In the genomic region with DNA sequence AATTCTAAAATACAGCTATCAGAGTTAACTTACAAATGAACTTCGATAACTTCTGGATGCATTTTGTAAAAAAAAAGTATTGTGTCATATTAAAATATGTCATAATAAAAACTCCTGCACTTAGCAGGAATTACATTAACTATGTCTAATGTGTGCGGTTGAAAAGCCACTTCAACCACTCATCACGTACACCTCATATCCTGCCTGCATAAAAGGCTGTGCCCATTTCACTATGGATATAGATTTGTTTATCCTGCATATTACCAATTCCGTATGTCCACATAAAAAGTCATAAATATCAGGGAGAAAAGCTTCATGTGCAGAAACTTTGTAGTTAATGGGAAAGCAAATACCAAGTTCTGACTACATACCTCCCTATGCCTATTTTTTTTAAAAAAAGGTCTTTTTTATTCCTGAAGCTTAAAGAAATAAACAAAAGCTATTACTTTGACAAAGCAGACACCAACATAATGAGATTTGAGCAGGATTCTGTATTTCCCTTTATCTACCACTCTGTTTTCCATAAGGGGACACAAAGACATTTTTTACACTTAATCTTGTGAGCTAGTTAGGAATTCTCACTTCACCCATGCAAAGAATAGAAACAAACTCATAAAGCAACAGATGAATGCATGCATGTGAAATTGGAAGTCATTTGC, we compare ENCODE assay signal across 23 cellular contexts.
"Had no signal": no experiment of that assay in that cellular context is flagged by ENCODE, and none has a peak within 500 bp of the region (broad histone marks: within the 10 kb centered on the region; RNA-seq: fewer than 3 reads in every experiment).

No MANE protein-coding gene starts in this region.

- H3K4me3 ChIP-seq: adrenal gland, ascending aorta, left lung, sigmoid colon, smooth muscle cell, vagina had no signal

- H3K27ac ChIP-seq: adrenal gland, ascending aorta, brain microvascular endothelial cell, left lung, sigmoid colon, vagina had no signal

- H3K27ac Mint-ChIP-seq: activated naive CD8-positive, alpha-beta T cell; activated T-helper 2 cell treated with anti-CD3 and anti-CD28 coated beads, Interferon-gamma antibody, Interleukin-2, Interleukin-4, amounts not matched to agents 10 μg/mL and 5 μg/mL and 100 μg/mL, durations not matched to agents 14 hours and 24 hours and 36 hours; naive thymus-derived CD8-positive, alpha-beta T cell; progenitor cell of endocrine pancreas; stimulated activated naive B cell treated with anti-CD40 and anti-IgM and Interleukin-4, amounts not matched to agents 10 μg/mL and 1 μg/mL and 100 μg/mL, for 72 hours; type B pancreatic cell had no signal

- H3K36me3 Mint-ChIP-seq: activated naive CD8-positive, alpha-beta T cell; naive thymus-derived CD8-positive, alpha-beta T cell; stimulated activated naive B cell treated with anti-CD40 and anti-IgM and Interleukin-4, amounts not matched to agents 10 μg/mL and 1 μg/mL and 100 μg/mL, for 72 hours; type B pancreatic cell had no signal

- DNase-seq: activated CD8-positive, alpha-beta memory T cell treated with anti-CD3 and anti-CD28 coated beads, Interleukin-2, amount 50 U/mL, for 48 hours; activated naive CD4-positive, alpha-beta T cell; activated T-cell treated with anti-CD3 and anti-CD28 coated beads, Interleukin-2, amount 50 U/mL, for 4 hours; adrenal gland; brain microvascular endothelial cell; central memory CD4-positive, alpha-beta T cell; effector memory CD4-positive, alpha-beta T cell; hippocampal formation; kidney glomerular epithelial cell; left lung; naive thymus-derived CD8-positive, alpha-beta T cell; retina; sigmoid colon; stimulated activated CD4-positive, alpha-beta T cell treated with anti-CD3 and anti-CD28 coated beads, Interleukin-15, amount 100 ng/mL, for 24 hours; stimulated activated CD8-positive, alpha-beta memory T cell treated with anti-CD3 and anti-CD28 coated beads, Interleukin-4, amount 100 ng/mL, for 48 hours; stimulated activated naive B cell treated with anti-CD40 and anti-IgM and Interleukin-4, amounts not matched to agents 10 μg/mL and 1 μg/mL and 100 μg/mL, for 72 hours had no signal

- H3K4me2 ChIP-seq: smooth muscle cell had no signal

- H3K27me3 Mint-ChIP-seq: activated naive CD8-positive, alpha-beta T cell; naive thymus-derived CD8-positive, alpha-beta T cell; progenitor cell of endocrine pancreas; stimulated activated naive B cell treated with anti-CD40 and anti-IgM and Interleukin-4, amounts not matched to agents 10 μg/mL and 1 μg/mL and 100 μg/mL, for 72 hours; type B pancreatic cell had no signal

- H3K4me3 Mint-ChIP-seq: activated naive CD8-positive, alpha-beta T cell; activated T-cell treated with anti-CD3 and anti-CD28 coated beads, Interleukin-2, amount 50 U/mL, for 4 hours; naive thymus-derived CD8-positive, alpha-beta T cell; stimulated activated naive B cell treated with anti-CD40 and anti-IgM and Interleukin-4, amounts not matched to agents 10 μg/mL and 1 μg/mL and 100 μg/mL, for 72 hours; type B pancreatic cell had no signal

- H3K9me3 Mint-ChIP-seq: activated T-cell treated with anti-CD3 and anti-CD28 coated beads, Interleukin-2, amount 50 U/mL, for 4 hours; activated T-helper 2 cell treated with anti-CD3 and anti-CD28 coated beads, Interferon-gamma antibody, Interleukin-2, Interleukin-4, amounts not matched to agents 10 μg/mL and 5 μg/mL and 100 μg/mL, durations not matched to agents 14 hours and 24 hours and 36 hours; naive thymus-derived CD8-positive, alpha-beta T cell; stimulated activated naive B cell treated with anti-CD40 and anti-IgM and Interleukin-4, amounts not matched to agents 10 μg/mL and 1 μg/mL and 100 μg/mL, for 72 hours; type B pancreatic cell had no signal

- H3K4me1 Mint-ChIP-seq: naive thymus-derived CD8-positive, alpha-beta T cell had no signal

- H3K4me1 ChIP-seq: left lung, vagina had no signal

- H3K36me3 ChIP-seq: adrenal gland, ascending aorta, brain microvascular endothelial cell, left lung, sigmoid colon, vagina had no signal

- H3K9me3 ChIP-seq: adrenal gland, ascending aorta, left lung, sigmoid colon, vagina had no signal

- H3K27me3 ChIP-seq: adrenal gland, ascending aorta, brain microvascular endothelial cell, left lung, sigmoid colon, vagina had no signal
